1 cellular context compared by ENCODE assay signal in genomic region chr3:128479558-128480086, GRCh38.
TF ChIP-seq lines count a peak whose summit lies in the region.

No MANE protein-coding gene starts in this region.

TF ChIP-seq in K562, 482 proteins besides CTCF, POLR2A, EP300 and RAD21 (continues in another document):
- TF ChIP-seq KLF10 (CRISPR knock-in tag; IDR thresholded peaks at IDR 0.05) (peak; percentile 68; the same call in 1 of the 2 replicates), SIX5 (IDR thresholded peaks at IDR 0.05; ENCODE audit: borderline replicate concordance in 1 of 2, insufficient read depth in 1 of 2, low read depth in 1 of 2, low read length in 2 of 2) (no peak), ZC3H4 (CRISPR knock-in tag; IDR thresholded peaks at IDR 0.05; ENCODE audit: borderline replicate concordance) (no peak), CHCHD3 (CRISPR knock-in tag; IDR thresholded peaks at IDR 0.05) (peak; percentile 28; the same call in 1 of the 2 replicates), IFI16 (CRISPR knock-in tag; IDR thresholded peaks at IDR 0.05) (no peak), ZBTB17 (CRISPR knock-in tag; IDR thresholded peaks at IDR 0.05) (peak; percentile 23; the same call in 1 of the 2 replicates), TEAD4 (IDR thresholded peaks at IDR 0.05; ENCODE audit: low read length) (0 out of 2 replicates have a peak, but pooled peaks have one; percentile 32), TEAD4 (CRISPR knock-in tag; IDR thresholded peaks at IDR 0.05; ENCODE audit: borderline replicate concordance) (no peak), ZNF668 (CRISPR knock-in tag; IDR thresholded peaks at IDR 0.05) (no peak), SIN3A (IDR thresholded peaks at IDR 0.05; ENCODE audit: borderline replicate concordance in 2 of 2, control insufficient read depth in 1 of 2, low read depth in 2 of 2, low read length in 2 of 2) (0 out of 4 replicates have a peak, but pooled peaks of 1 of the 2 experiments have one; percentile 44), ZKSCAN8 (CRISPR knock-in tag; IDR thresholded peaks at IDR 0.05) (no peak), SIRT6 (IDR thresholded peaks at IDR 0.05; ENCODE audit: low read depth, low read length) (no peak), SRSF3 (IDR thresholded peaks at IDR 0.05; ENCODE audit: insufficient read depth, low read length) (no peak), SREBF1 (IDR thresholded peaks at IDR 0.05; ENCODE audit: borderline replicate concordance, low read depth, low read length) (no peak), SP1 (CRISPR knock-in tag; IDR thresholded peaks at IDR 0.05) (no peak), SETDB1 (IDR thresholded peaks at IDR 0.05; ENCODE audit: low read length) (no peak), ATF6 (CRISPR knock-in tag; IDR thresholded peaks at IDR 0.05) (no peak), NR2F6 (CRISPR knock-in tag; IDR thresholded peaks at IDR 0.05) (no peak), ZNF707 (CRISPR knock-in tag; conservative IDR thresholded peaks at IDR 0.05) (no peak), ZNF740 (CRISPR knock-in tag; IDR thresholded peaks at IDR 0.05) (no peak), ZNF740 (tag; IDR thresholded peaks at IDR 0.05) (no peak), ZNF431 (CRISPR knock-in tag; IDR thresholded peaks at IDR 0.05) (no peak), FOXP1 (CRISPR knock-in tag; IDR thresholded peaks at IDR 0.05) (no peak), ZNF695 (CRISPR knock-in tag; IDR thresholded peaks at IDR 0.05) (no peak), COPS2 (conservative IDR thresholded peaks at IDR 0.05) (no peak), PHF8 (IDR thresholded peaks at IDR 0.05; ENCODE audit: borderline replicate concordance, low read length) (no peak), HEY1 (CRISPR knock-in tag; IDR thresholded peaks at IDR 0.05; ENCODE audit: borderline replicate concordance) (no peak), EWSR1 (IDR thresholded peaks at IDR 0.05; ENCODE audit: borderline replicate concordance, low read depth, partially characterized antibody) (no peak), PML (IDR thresholded peaks at IDR 0.05; ENCODE audit: low read length) (0 out of 2 replicates have a peak, but pooled peaks have one; percentile 42), ZNF445 (CRISPR knock-in tag; IDR thresholded peaks at IDR 0.05; ENCODE audit: low read depth) (no peak), FOS (IDR thresholded peaks at IDR 0.05; ENCODE audit: extremely low read depth, insufficient read length) (no peak), ATF4 (CRISPR knock-in tag; IDR thresholded peaks at IDR 0.05) (0 out of 2 replicates have a peak, but pooled peaks have one; percentile 12), ESRRB (CRISPR knock-in tag; IDR thresholded peaks at IDR 0.05; ENCODE audit: borderline replicate concordance) (0 out of 2 replicates have a peak, but pooled peaks have one; percentile 47), FOXJ3 (CRISPR knock-in tag; IDR thresholded peaks at IDR 0.05) (no peak), ZFPM2 (CRISPR knock-in tag; IDR thresholded peaks at IDR 0.05) (0 out of 2 replicates have a peak, but pooled peaks have one; percentile 62), ETS1 (conservative IDR thresholded peaks at IDR 0.05; ENCODE audit: control insufficient read depth, low read depth, low read length) (0 out of 2 replicates have a peak, but pooled peaks have one; percentile 40), ZNF324 (CRISPR knock-in tag; IDR thresholded peaks at IDR 0.05) (no peak), FOSL1 (tag; conservative IDR thresholded peaks at IDR 0.05) (no peak), TEAD1 (CRISPR knock-in tag; IDR thresholded peaks at IDR 0.05) (no peak), MECOM (CRISPR knock-in tag; IDR thresholded peaks at IDR 0.05) (no peak), ZNF449 (CRISPR knock-in tag; IDR thresholded peaks at IDR 0.05) (no peak), ZNF589 (CRISPR knock-in tag; IDR thresholded peaks at IDR 0.05; ENCODE audit: low read depth) (no peak), HNRNPL (IDR thresholded peaks at IDR 0.05; ENCODE audit: low read depth, low read length) (no peak), ESRRA (IDR thresholded peaks at IDR 0.05; ENCODE audit: borderline replicate concordance, low read depth) (no peak), ATF3 (IDR thresholded peaks at IDR 0.05) (no peak), ATF3 (CRISPR knock-in tag; conservative IDR thresholded peaks at IDR 0.05) (no peak), NCOR1 (IDR thresholded peaks at IDR 0.05) (no peak), PATZ1 (CRISPR knock-in tag; IDR thresholded peaks at IDR 0.05; ENCODE audit: borderline replicate concordance) (0 out of 2 replicates have a peak, but pooled peaks have one; percentile 45), E2F6 (IDR thresholded peaks at IDR 0.05; ENCODE audit: borderline replicate concordance in 1 of 2, extremely low read depth in 1 of 2, insufficient read depth in 1 of 2, insufficient read length in 1 of 2, low read depth in 1 of 2, low read length in 1 of 2, poor library complexity in 1 of 2, severe bottlenecking in 1 of 2) (no peak), GTF2A2 (tag; IDR thresholded peaks at IDR 0.05) (no peak), TBP (optimal IDR thresholded peaks at IDR 0.05; ENCODE audit: low read depth, low read length) (no peak), RUNX1 (IDR thresholded peaks at IDR 0.05; ENCODE audit: low read depth) (no peak), RBBP5 (IDR thresholded peaks at IDR 0.05; ENCODE audit: borderline replicate concordance, insufficient read depth, low read length, poor library complexity, severe bottlenecking) (no peak), ZFP1 (CRISPR knock-in tag; IDR thresholded peaks at IDR 0.05) (no peak), HLTF (IDR thresholded peaks at IDR 0.05) (no peak), PHB (CRISPR knock-in tag; IDR thresholded peaks at IDR 0.05) (0 out of 2 replicates have a peak, but pooled peaks have one; percentile 26), ZNF696 (CRISPR knock-in tag; conservative IDR thresholded peaks at IDR 0.05) (no peak), MAFG (tag; conservative IDR thresholded peaks at IDR 0.05) (no peak), NFIC (IDR thresholded peaks at IDR 0.05) (peak; percentile 5; the same call in 1 of the 2 replicates), CHD2 (IDR thresholded peaks at IDR 0.05; ENCODE audit: low read depth, low read length) (0 out of 2 replicates have a peak, but pooled peaks have one; percentile 12), ZNF644 (tag; IDR thresholded peaks at IDR 0.05; ENCODE audit: low read depth) (no peak), NFE2L1 (tag; IDR thresholded peaks at IDR 0.05; ENCODE audit: borderline replicate concordance, low read depth) (no peak), GATAD2A (IDR thresholded peaks at IDR 0.05) (no peak), SRF (CRISPR knock-in tag; IDR thresholded peaks at IDR 0.05) (no peak), ZNF511 (CRISPR knock-in tag; IDR thresholded peaks at IDR 0.05) (no peak), KAT2B (IDR thresholded peaks at IDR 0.05; ENCODE audit: low read depth, low read length) (no peak)
